In genomic region chr6:165729307-165729936, GRCh38 we compare ENCODE assay signal across 8 cellular contexts.
DNase-seq lines count a peak whose midpoint lies in the region; ATAC-seq lines count a peak whose summit lies in the region.

No MANE protein-coding gene starts in this region.

- DNase-seq in activated gamma-delta T cell treated with Interleukin-2 at 50 U/mL for 16 hours (peak; percentile 13), activated gamma-delta T cell (lab: John Stamatoyannopoulos, UW) (no peak), T follicular helper cell (ENCODE audit: low read depth) (peak; percentile 4), foreskin melanocyte (peak; percentile 18), NOMO-1 (lab: John Stamatoyannopoulos, UW; ENCODE audit: unreplicated experiment in 2 of 2) (no peak), retina (no peak)
- peak in 3 of 4 experiments; percentile 7 to 15 (median 11) for DNase-seq in stimulated activated CD4-positive, alpha-beta T cell treated with anti-CD3 and anti-CD28 coated beads, Interleukin-1b, Interleukin-23, amount 100 ng/mL, for 24 hours (ENCODE audit: low read depth in 4 of 4, low spot score in 1 of 4)

- ATAC-seq in HG02870 (IDR thresholded peaks at IDR 0.05; ENCODE audit: unreplicated experiment), result peak; percentile 71

Comparison
In these comparisons a context has a peak if more than half of its experiments do, and no peak if none do; other contexts are left out.
1. DNase-seq: peak in activated gamma-delta T cell treated with Interleukin-2 at 50 U/mL for 16 hours (single experiment), T follicular helper cell (single experiment), foreskin melanocyte (single experiment) and stimulated activated CD4-positive, alpha-beta T cell treated with anti-CD3 and anti-CD28 coated beads, Interleukin-1b, Interleukin-23, amount 100 ng/mL, for 24 hours (3 of 4); none in activated gamma-delta T cell (single experiment), NOMO-1 (0 of 2) and retina (single experiment).